7 cellular contexts compared by ENCODE assay signal in the genomic region with DNA sequence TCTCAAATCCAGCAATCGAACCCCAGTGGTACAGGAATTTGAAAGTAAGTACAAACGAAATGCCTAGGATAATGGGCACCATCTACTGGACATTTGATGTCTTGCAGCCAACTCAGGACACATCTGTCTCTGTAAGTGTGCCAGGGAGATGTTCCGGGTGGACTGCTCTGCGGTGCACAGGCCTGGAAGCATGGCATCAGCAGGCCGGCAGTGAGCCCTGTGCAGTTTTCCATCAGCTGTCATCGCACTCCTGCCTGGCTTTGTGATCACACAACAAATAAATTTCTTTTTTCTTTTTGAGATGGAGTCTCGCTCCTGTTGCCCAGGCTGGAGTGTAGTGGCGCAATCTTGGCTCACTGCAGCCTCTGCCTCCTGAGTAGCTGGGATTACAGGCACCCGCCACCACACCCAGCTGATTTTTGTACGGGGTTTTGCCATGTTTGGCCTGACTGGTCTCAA.
DNase-seq lines count a peak whose midpoint lies in the region; TF ChIP-seq lines count a peak whose summit lies in the region.

No MANE protein-coding gene starts in this region.

- H3K27ac ChIP-seq in HEK293 (ENCODE audit: extremely low read depth, low read depth, low read length) (no peak overlapping the region), epithelial cell of prostate (no peak overlapping the region)

- no peak overlapping the region for H3K4me3 ChIP-seq in HEK293 (ENCODE audit: low read depth, low read length)

- POLR2A ChIA-PET in HEK293 (lab: Yijun Ruan, JAX) = no interaction called here

- peaks cover 0 to 28% of the 10 kb centered on the region in 2 experiments; a peak in 1 of 3 replicates for H3K36me3 ChIP-seq in HEK293 (ENCODE audit: control insufficient read depth in 2 of 2, insufficient read depth in 1 of 2, low read length in 2 of 2)

- H3K4me1 ChIP-seq in HEK293 (ENCODE audit: control insufficient read depth, insufficient read depth, low read length) = no peaks in the 10 kb centered on the region

- CTCF ChIA-PET in HEK293 (lab: Yijun Ruan, JAX) = interaction anchor here (0.7 to 3.0 kb wide), 12 partner anchors 8 to 1795 kb away, joined by 3 to 44 read pairs (median 6); a partner anchor contains a TSS

- 0 out of 2 replicates have a peak, but pooled peaks have one; percentile 45 for TF ChIP-seq CTCF in HEK293 (tag by site-specific recombination; IDR thresholded peaks at IDR 0.05)

- no peaks in the 10 kb centered on the region; the same call in 1 of the 2 replicates for H3K9me3 ChIP-seq in HEK293 (ENCODE audit: control insufficient read depth, insufficient read depth, low read depth, low read length)

- peak; percentile 42 for DNase-seq in GM04503 (ENCODE audit: low read depth)
- peak; percentile 69 for DNase-seq in NCI-H2196 (lab: John Stamatoyannopoulos, UW; ENCODE audit: unreplicated experiment)
- DNase-seq in activated CD4-positive, alpha-beta T cell treated with anti-CD3 and anti-CD28 coated beads, Interleukin-2, amount 50 U/mL, for 4 hours = peak; percentile 34 to 41
- DNase-seq in epithelial cell of prostate (ENCODE audit: low read depth, low spot score) = peak; percentile 12
- DNase-seq in middle frontal gyrus (ENCODE audit: extremely low spot score, low spot score) = peak; percentile 91
- DNase-seq in stromal cell of bone marrow (ENCODE audit: low read depth) = peak; percentile 69

TF ChIP-seq in HEK293, 187 proteins besides CTCF, POLR2A, EP300 and RAD21:
- TF ChIP-seq, protein P1, sequence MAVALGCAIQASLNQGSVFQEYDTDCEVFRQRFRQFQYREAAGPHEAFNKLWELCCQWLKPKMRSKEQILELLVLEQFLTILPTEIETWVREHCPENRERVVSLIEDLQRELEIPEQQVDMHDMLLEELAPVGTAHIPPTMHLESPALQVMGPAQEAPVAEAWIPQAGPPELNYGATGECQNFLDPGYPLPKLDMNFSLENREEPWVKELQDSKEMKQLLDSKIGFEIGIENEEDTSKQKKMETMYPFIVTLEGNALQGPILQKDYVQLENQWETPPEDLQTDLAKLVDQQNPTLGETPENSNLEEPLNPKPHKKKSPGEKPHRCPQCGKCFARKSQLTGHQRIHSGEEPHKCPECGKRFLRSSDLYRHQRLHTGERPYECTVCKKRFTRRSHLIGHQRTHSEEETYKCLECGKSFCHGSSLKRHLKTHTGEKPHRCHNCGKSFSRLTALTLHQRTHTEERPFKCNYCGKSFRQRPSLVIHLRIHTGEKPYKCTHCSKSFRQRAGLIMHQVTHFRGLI (tag by site-specific recombination; IDR thresholded peaks at IDR 0.05) = no peak
- TF ChIP-seq SETDB1 (IDR thresholded peaks at IDR 0.05; ENCODE audit: insufficient read length, low read length) = no peak
- peak; percentile 73 for TF ChIP-seq ZNF654 (tag by site-specific recombination; IDR thresholded peaks at IDR 0.05; ENCODE audit: low read depth)
TF ChIP-seq in HEK293: peak in this region for 1.

Comparison
In these comparisons a context has a peak if more than half of its experiments do, and no peak if none do; other contexts are left out.
1. DNase-seq: peak in every context shown above with its lines; median percentile 91 in middle frontal gyrus; 69 in NCI-H2196; 69 in stromal cell of bone marrow; 42 in GM04503; 38 in activated CD4-positive, alpha-beta T cell treated with anti-CD3 and anti-CD28 coated beads, Interleukin-2, amount 50 U/mL, for 4 hours; 12 in epithelial cell of prostate.